In genomic region chr11:779120-779954, GRCh38 we compare ENCODE assay signal across 13 cellular contexts. TPM values are rescaled to one million over a fixed set of nuclear protein-coding genes. Genes with fewer than 3 reads are reported as not detected.
DNase-seq lines count a peak whose midpoint lies in the region; ATAC-seq, FAIRE-seq and TF ChIP-seq lines count a peak whose summit lies in the region.
"Had no signal": no experiment of that assay in that cellular context is flagged by ENCODE, and none has a peak within 500 bp of the region (broad histone marks: within the 10 kb centered on the region; RNA-seq: fewer than 3 reads in every experiment).

No MANE protein-coding gene starts in this region.

- TF ChIP-seq POLR2A in GM12892 (IDR thresholded peaks at IDR 0.05; ENCODE audit: low read depth, low read length) = no peak

- no peak overlapping the region for H3K9ac ChIP-seq in GM23248

- H3K4me3 Mint-ChIP-seq in CD4-positive, alpha-beta T cell = peak overlapping the region; percentile 70
- H3K4me3 Mint-ChIP-seq in activated T-helper 1 cell treated with anti-CD3 and anti-CD28 coated beads, Interleukin-12 subunit alpha, Interleukin-12 subunit beta, Interleukin-2, Interleukin-4 antibody, amounts not matched to agents 30 ng/mL and 10 ng/mL and 1 ng/mL, durations not matched to agents 14 hours and 24 hours and 36 hours = peak overlapping the region; percentile 59
- H3K4me3 Mint-ChIP-seq in naive B cell = peak overlapping the region; percentile 16 to 85 (median 63)

- peaks cover 19% of the 10 kb centered on the region for H3K4me1 Mint-ChIP-seq in CD4-positive, alpha-beta T cell (ENCODE audit: low read depth)
- H3K4me1 Mint-ChIP-seq in activated T-helper 1 cell treated with anti-CD3 and anti-CD28 coated beads, Interleukin-12 subunit alpha, Interleukin-12 subunit beta, Interleukin-2, Interleukin-4 antibody, amounts not matched to agents 30 ng/mL and 10 ng/mL and 1 ng/mL, durations not matched to agents 14 hours and 24 hours and 36 hours (ENCODE audit: low read depth) = peaks cover 14% of the 10 kb centered on the region
- H3K4me1 Mint-ChIP-seq in naive B cell = peaks cover 8 to 34% (median 32%) of the 10 kb centered on the region in 3 donors

- ATAC-seq in CD4-positive, alpha-beta T cell (ENCODE audit: poor library complexity) = no peak
- ATAC-seq in naive B cell (ENCODE audit: low read depth in 2 of 2) (no peak), HG03354 (IDR thresholded peaks at IDR 0.05; ENCODE audit: poor library complexity, severe bottlenecking, unreplicated experiment) (no peak)
- no peak for ATAC-seq in activated CD4-positive, CD25-positive, alpha-beta regulatory T cell treated with anti-CD3 and anti-CD28 coated beads, Interleukin-2, amount 50 U/mL, for 24 hours

- CTCF ChIA-PET in CD4-positive, alpha-beta T cell (lab: Charles Lee) = no interaction called here

- H3K9me2 ChIP-seq in GM23248 (ENCODE audit: insufficient read depth) = no peaks in the 10 kb centered on the region

- POLR2A ChIA-PET in CD4-positive, alpha-beta T cell (lab: Charles Lee) = interaction anchor here (1.5 kb wide), 1 partner anchor 204 kb away, joined by 3 read pairs; no protein-coding TSS in a partner anchor

- H3K36me3 Mint-ChIP-seq in CD4-positive, alpha-beta T cell (ENCODE audit: low read depth) = peaks cover 1% of the 10 kb centered on the region
- H3K36me3 Mint-ChIP-seq in activated T-helper 1 cell treated with anti-CD3 and anti-CD28 coated beads, Interleukin-12 subunit alpha, Interleukin-12 subunit beta, Interleukin-2, Interleukin-4 antibody, amounts not matched to agents 30 ng/mL and 10 ng/mL and 1 ng/mL, durations not matched to agents 14 hours and 24 hours and 36 hours (ENCODE audit: low read depth) = peaks cover 6% of the 10 kb centered on the region
- H3K36me3 Mint-ChIP-seq in naive B cell = no peaks in the 10 kb centered on the region

- in situ Hi-C loops in GM23248 (cut with MboI) = no loop called here

- no peaks in the 10 kb centered on the region for H3K27me3 ChIP-seq in CD4-positive, alpha-beta T cell (ENCODE audit: control insufficient read depth, insufficient read depth, low read length)
- H3K27me3 ChIP-seq in GM23248 (replicated peaks; ENCODE audit: insufficient read depth) = no peaks in the 10 kb centered on the region
- H3K27me3 ChIP-seq: SJSA1 had no signal

- DNase-seq in CD4-positive, alpha-beta T cell = peak in 1 of 10 experiments; percentile 8
- DNase-seq in GM12892 (ENCODE audit: insufficient read length) (no peak), naive B cell (no peak), GM23248 (no peak)
- no peak for DNase-seq in activated T-helper 1 cell treated with anti-CD3 and anti-CD28 coated beads, Interleukin-12 subunit alpha, Interleukin-12 subunit beta, Interleukin-2, Interleukin-4 antibody, amounts not matched to agents 30 ng/mL and 10 ng/mL and 1 ng/mL, durations not matched to agents 14 hours and 24 hours and 36 hours (ENCODE audit: low spot score)
- DNase-seq: activated gamma-delta T cell, GDM1, NCI-H510A had no signal

- no peaks in the 10 kb centered on the region for H3K27me3 Mint-ChIP-seq in CD4-positive, alpha-beta T cell
- no peaks in the 10 kb centered on the region for H3K27me3 Mint-ChIP-seq in activated T-helper 1 cell treated with anti-CD3 and anti-CD28 coated beads, Interleukin-12 subunit alpha, Interleukin-12 subunit beta, Interleukin-2, Interleukin-4 antibody, amounts not matched to agents 30 ng/mL and 10 ng/mL and 1 ng/mL, durations not matched to agents 14 hours and 24 hours and 36 hours (ENCODE audit: insufficient read depth)
- H3K27me3 Mint-ChIP-seq in naive B cell = no peaks in the 10 kb centered on the region

- H3K79me2 ChIP-seq in GM23248 (ENCODE audit: insufficient read depth) = peaks cover 58% of the 10 kb centered on the region

- H3K36me3 ChIP-seq in GM23248 (ENCODE audit: low read depth) = no peaks in the 10 kb centered on the region

- peaks cover 22% of the 10 kb centered on the region; the same call in 1 of the 2 replicates for H3F3A ChIP-seq in GM23248 (ENCODE audit: insufficient read depth)

- no peak overlapping the region for H2AFZ ChIP-seq in GM23248

- no peak overlapping the region for H3K4me2 ChIP-seq in GM23248 (ENCODE audit: unreplicated experiment)

- no peaks in the 10 kb centered on the region for H3K9me3 Mint-ChIP-seq in CD4-positive, alpha-beta T cell
- H3K9me3 Mint-ChIP-seq in activated T-helper 1 cell treated with anti-CD3 and anti-CD28 coated beads, Interleukin-12 subunit alpha, Interleukin-12 subunit beta, Interleukin-2, Interleukin-4 antibody, amounts not matched to agents 30 ng/mL and 10 ng/mL and 1 ng/mL, durations not matched to agents 14 hours and 24 hours and 36 hours = no peaks in the 10 kb centered on the region
- no peaks in the 10 kb centered on the region for H3K9me3 Mint-ChIP-seq in naive B cell

- TF ChIP-seq CTCF in CD4-positive, alpha-beta T cell (IDR thresholded peaks at IDR 0.05) = no peak

- no peaks in the 10 kb centered on the region for H4K20me1 ChIP-seq in GM23248 (ENCODE audit: insufficient read depth)

- peaks cover 27% of the 10 kb centered on the region for H3K4me1 ChIP-seq in GM23248 (ENCODE audit: insufficient read depth)

- 92 to 95% methylated on average over 20 of the region's 20 CpGs for WGBS in GM23248 (ENCODE audit: low coverage in 1 of 2, low lambda C conversion rate in 2 of 2, missing lambda C conversion rate in 2 of 2), 2 experiments

- H3K27ac ChIP-seq in CD4-positive, alpha-beta T cell (ENCODE audit: low read depth, low read length) = no peak overlapping the region
- no peak overlapping the region for H3K27ac ChIP-seq in GM23248
- H3K27ac ChIP-seq: SJSA1, VCaP had no signal

- H3K27ac Mint-ChIP-seq in CD4-positive, alpha-beta T cell = no peak overlapping the region
- H3K27ac Mint-ChIP-seq in activated T-helper 1 cell treated with anti-CD3 and anti-CD28 coated beads, Interleukin-12 subunit alpha, Interleukin-12 subunit beta, Interleukin-2, Interleukin-4 antibody, amounts not matched to agents 30 ng/mL and 10 ng/mL and 1 ng/mL, durations not matched to agents 14 hours and 24 hours and 36 hours = no peak overlapping the region
- H3K27ac Mint-ChIP-seq in naive B cell = peak overlapping the region in 1 of 6 donors; percentile 87

- peak; percentile 24 for FAIRE-seq in GM12892 (lab: Jason Lieb, UNC)

- intact Hi-C loops in CD4-positive, alpha-beta T cell (cut with DNase I, micrococcal nuclease) = loop anchor here in 1 of 2 experiments (2.0 kb wide), 1 partner anchor 15 kb away; no protein-coding TSS in a partner anchor
- intact Hi-C loops in activated T-helper 1 cell treated with anti-CD3 and anti-CD28 coated beads, Interleukin-12 subunit alpha, Interleukin-12 subunit beta, Interleukin-2, Interleukin-4 antibody, amounts not matched to agents 30 ng/mL and 10 ng/mL and 1 ng/mL, durations not matched to agents 14 hours and 24 hours and 36 hours (cut with micrococcal nuclease) = no loop called here

- no peaks in the 10 kb centered on the region for H3K9me3 ChIP-seq in CD4-positive, alpha-beta T cell (ENCODE audit: control insufficient read depth, low read length)
- H3K9me3 ChIP-seq in GM23248 (ENCODE audit: low read depth) = no peaks in the 10 kb centered on the region
- H3K9me3 ChIP-seq: SJSA1 had no signal

- H3K4me3 ChIP-seq in GM23248 = no peak overlapping the region
- H3K4me3 ChIP-seq: SJSA1 had no signal

RNA-seq across cellular contexts. Expression of gene GATD1, which starts 2.0 kb away (rescaled TPM):
- total RNA-seq in CD4-positive, alpha-beta T cell = 10 to 100 TPM; 14.7 to 16.1 TPM
- polyA plus RNA-seq in GM12892 (2012; ENCODE audit: missing spikeins) = 19.1 TPM
- 70.4 and 81.7 TPM in 2 replicates for total RNA-seq in activated T-helper 1 cell treated with anti-CD3 and anti-CD28 coated beads, Interleukin-12 subunit alpha, Interleukin-12 subunit beta, Interleukin-2, Interleukin-4 antibody, amounts not matched to agents 30 ng/mL and 10 ng/mL and 1 ng/mL, durations not matched to agents 14 hours and 24 hours and 36 hours
- 10 to 100 TPM in 1 of 6 donors, 1 to 10 TPM in 4, not detected in 1; 4.5 to 14.1 (median 7.0) TPM for polyA plus RNA-seq in naive B cell (ENCODE audit: low read depth in 6 of 6)
- total RNA-seq in GM23248 (2014; rRNA removed; shearing (Covaris generic)) = 38.3 and 45.0 TPM in 2 replicates
- 27.0 and 27.4 TPM in 2 replicates for polyA plus RNA-seq in GM23248 (2016; fragmentation: Nextera tagmentation; extraction: Ambion mirVana)

RNA-seq across cellular contexts. Expression of gene CEND1, which starts 10.6 kb away (rescaled TPM):
- total RNA-seq in CD4-positive, alpha-beta T cell = not detected
- polyA plus RNA-seq in GM12892 (2012; ENCODE audit: missing spikeins) = 1.9 TPM
- 7.1 and 7.2 TPM in 2 replicates for total RNA-seq in activated T-helper 1 cell treated with anti-CD3 and anti-CD28 coated beads, Interleukin-12 subunit alpha, Interleukin-12 subunit beta, Interleukin-2, Interleukin-4 antibody, amounts not matched to agents 30 ng/mL and 10 ng/mL and 1 ng/mL, durations not matched to agents 14 hours and 24 hours and 36 hours
- not detected for polyA plus RNA-seq in naive B cell (ENCODE audit: low read depth in 6 of 6)
- 2.1 and 2.8 TPM in 2 replicates for total RNA-seq in GM23248 (2014; rRNA removed; shearing (Covaris generic))
- 3.4 and 3.9 TPM in 2 replicates for polyA plus RNA-seq in GM23248 (2016; fragmentation: Nextera tagmentation; extraction: Ambion mirVana)
- polyA plus RNA-seq: CD14-positive monocyte had no signal

RNA-seq across cellular contexts. Expression of gene SLC25A22, which starts 18.7 kb away (rescaled TPM):
- 10 to 100 TPM in 1 of 2 experiments, 1 to 10 TPM in 1; 9.1 to 11.1 TPM for total RNA-seq in CD4-positive, alpha-beta T cell
- 5.7 TPM for polyA plus RNA-seq in GM12892 (2012; ENCODE audit: missing spikeins)
- 87.6 and 92.0 TPM in 2 replicates for total RNA-seq in activated T-helper 1 cell treated with anti-CD3 and anti-CD28 coated beads, Interleukin-12 subunit alpha, Interleukin-12 subunit beta, Interleukin-2, Interleukin-4 antibody, amounts not matched to agents 30 ng/mL and 10 ng/mL and 1 ng/mL, durations not matched to agents 14 hours and 24 hours and 36 hours
- polyA plus RNA-seq in naive B cell (ENCODE audit: low read depth in 6 of 6) (1 to 10 TPM; 6.8 to 9.4 (median 7.2) TPM), GM23248 (2016; fragmentation: Nextera tagmentation; extraction: Ambion mirVana) (18.7 and 19.4 TPM in 2 replicates)
- total RNA-seq in GM23248 (2014; rRNA removed; shearing (Covaris generic)) = 10.5 and 13.9 TPM in 2 replicates

RNA-seq across cellular contexts. Expression of gene PIDD1, which starts 25.7 kb away (rescaled TPM):
- 10 to 100 TPM; 32.6 to 33.0 TPM for total RNA-seq in CD4-positive, alpha-beta T cell
- polyA plus RNA-seq in GM12892 (2012; ENCODE audit: missing spikeins) = 5.0 TPM
- 25.2 and 27.9 TPM in 2 replicates for total RNA-seq in activated T-helper 1 cell treated with anti-CD3 and anti-CD28 coated beads, Interleukin-12 subunit alpha, Interleukin-12 subunit beta, Interleukin-2, Interleukin-4 antibody, amounts not matched to agents 30 ng/mL and 10 ng/mL and 1 ng/mL, durations not matched to agents 14 hours and 24 hours and 36 hours
- polyA plus RNA-seq in naive B cell (ENCODE audit: low read depth in 6 of 6) = 1 to 10 TPM in 5 of 6 donors, not detected in 1; 2.6 to 6.2 (median 3.5) TPM
- 4.2 and 6.4 TPM in 2 replicates for total RNA-seq in GM23248 (2014; rRNA removed; shearing (Covaris generic))
- polyA plus RNA-seq in GM23248 (2016; fragmentation: Nextera tagmentation; extraction: Ambion mirVana) = 7.3 and 8.5 TPM in 2 replicates

RNA-seq across cellular contexts. Expression of gene RPLP2, which starts 30.4 kb away (rescaled TPM):
- 1,000 to 10,000 TPM; 5,234 to 5,390 TPM for total RNA-seq in CD4-positive, alpha-beta T cell
- 3,963 TPM for polyA plus RNA-seq in GM12892 (2012; ENCODE audit: missing spikeins)
- 2,072 and 2,148 TPM in 2 replicates for total RNA-seq in activated T-helper 1 cell treated with anti-CD3 and anti-CD28 coated beads, Interleukin-12 subunit alpha, Interleukin-12 subunit beta, Interleukin-2, Interleukin-4 antibody, amounts not matched to agents 30 ng/mL and 10 ng/mL and 1 ng/mL, durations not matched to agents 14 hours and 24 hours and 36 hours
- 1,000 to 10,000 TPM; 1,447 to 3,573 (median 3,150) TPM for polyA plus RNA-seq in naive B cell (ENCODE audit: low read depth in 6 of 6)
- 162 and 263 TPM in 2 replicates for total RNA-seq in GM23248 (2014; rRNA removed; shearing (Covaris generic))
- 726 and 744 TPM in 2 replicates for polyA plus RNA-seq in GM23248 (2016; fragmentation: Nextera tagmentation; extraction: Ambion mirVana)
